Comparison of ENCODE assay signal across 1 cellular context in genomic region chr5:1594336-1595106, GRCh38.
TF ChIP-seq lines count a peak whose summit lies in the region.

No MANE protein-coding gene starts in this region.

TF ChIP-seq in HepG2, 621 proteins besides CTCF, POLR2A, EP300 and RAD21 (continued from another document):
- no peak for TF ChIP-seq ZNF646 (CRISPR knock-in tag; IDR thresholded peaks at IDR 0.05)
- no peak for TF ChIP-seq TP53 (CRISPR knock-in tag; conservative IDR thresholded peaks at IDR 0.05)
- no peak for TF ChIP-seq BORCS8-MEF2B (CRISPR knock-in tag; IDR thresholded peaks at IDR 0.05)
- TF ChIP-seq ZC3H13 (CRISPR knock-in tag; IDR thresholded peaks at IDR 0.05), result no peak; the same call in 1 of the 2 replicates
- no peak for TF ChIP-seq ZNF549 (CRISPR knock-in tag; IDR thresholded peaks at IDR 0.05)
- TF ChIP-seq PHB2 (IDR thresholded peaks at IDR 0.05; ENCODE audit: partially characterized antibody), result no peak
- 0 out of 2 replicates have a peak, but pooled peaks have one; percentile 9 for TF ChIP-seq RARA (CRISPR knock-in tag; IDR thresholded peaks at IDR 0.05)
- TF ChIP-seq ZNF878 (CRISPR knock-in tag; IDR thresholded peaks at IDR 0.05), result no peak
- TF ChIP-seq, protein P1, sequence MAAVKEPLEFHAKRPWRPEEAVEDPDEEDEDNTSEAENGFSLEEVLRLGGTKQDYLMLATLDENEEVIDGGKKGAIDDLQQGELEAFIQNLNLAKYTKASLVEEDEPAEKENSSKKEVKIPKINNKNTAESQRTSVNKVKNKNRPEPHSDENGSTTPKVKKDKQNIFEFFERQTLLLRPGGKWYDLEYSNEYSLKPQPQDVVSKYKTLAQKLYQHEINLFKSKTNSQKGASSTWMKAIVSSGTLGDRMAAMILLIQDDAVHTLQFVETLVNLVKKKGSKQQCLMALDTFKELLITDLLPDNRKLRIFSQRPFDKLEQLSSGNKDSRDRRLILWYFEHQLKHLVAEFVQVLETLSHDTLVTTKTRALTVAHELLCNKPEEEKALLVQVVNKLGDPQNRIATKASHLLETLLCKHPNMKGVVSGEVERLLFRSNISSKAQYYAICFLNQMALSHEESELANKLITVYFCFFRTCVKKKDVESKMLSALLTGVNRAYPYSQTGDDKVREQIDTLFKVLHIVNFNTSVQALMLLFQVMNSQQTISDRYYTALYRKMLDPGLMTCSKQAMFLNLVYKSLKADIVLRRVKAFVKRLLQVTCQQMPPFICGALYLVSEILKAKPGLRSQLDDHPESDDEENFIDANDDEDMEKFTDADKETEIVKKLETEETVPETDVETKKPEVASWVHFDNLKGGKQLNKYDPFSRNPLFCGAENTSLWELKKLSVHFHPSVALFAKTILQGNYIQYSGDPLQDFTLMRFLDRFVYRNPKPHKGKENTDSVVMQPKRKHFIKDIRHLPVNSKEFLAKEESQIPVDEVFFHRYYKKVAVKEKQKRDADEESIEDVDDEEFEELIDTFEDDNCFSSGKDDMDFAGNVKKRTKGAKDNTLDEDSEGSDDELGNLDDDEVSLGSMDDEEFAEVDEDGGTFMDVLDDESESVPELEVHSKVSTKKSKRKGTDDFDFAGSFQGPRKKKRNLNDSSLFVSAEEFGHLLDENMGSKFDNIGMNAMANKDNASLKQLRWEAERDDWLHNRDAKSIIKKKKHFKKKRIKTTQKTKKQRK (IDR thresholded peaks at IDR 0.05; ENCODE audit: low read length), result no peak
- no peak for TF ChIP-seq TMF1 (CRISPR knock-in tag; IDR thresholded peaks at IDR 0.05; ENCODE audit: low read depth)
